23 cellular contexts compared by ENCODE assay signal in genomic region chr1:222833484-222833883, GRCh38.
"Had no signal": no experiment of that assay in that cellular context is flagged by ENCODE, and none has a peak within 500 bp of the region (broad histone marks: within the 10 kb centered on the region; RNA-seq: fewer than 3 reads in every experiment).

No MANE protein-coding gene starts in this region.

- H3K27ac ChIP-seq: brain microvascular endothelial cell, epithelial cell of prostate, esophagus squamous epithelium, gastroesophageal sphincter had no signal

- H3K27ac Mint-ChIP-seq: activated CD8-positive, alpha-beta T cell treated with anti-CD3 and anti-CD28 coated beads for 36 hours; activated naive CD8-positive, alpha-beta T cell; activated T-helper 17 cell treated with anti-CD3 and anti-CD28 coated beads, Interleukin-2, amount 50 U/mL, for 72 hours had no signal

- H3K4me1 Mint-ChIP-seq: activated T-helper 17 cell treated with anti-CD3 and anti-CD28 coated beads, Interleukin-2, amount 50 U/mL, for 72 hours had no signal

- H3K36me3 ChIP-seq: brain microvascular endothelial cell, esophagus squamous epithelium, gastroesophageal sphincter had no signal

- H3K27me3 ChIP-seq: brain microvascular endothelial cell, esophagus squamous epithelium, gastroesophageal sphincter had no signal

- H3K4me1 ChIP-seq: esophagus squamous epithelium had no signal

- ATAC-seq: activated CD8-positive, alpha-beta T cell treated with anti-CD3 and anti-CD28 coated beads for 36 hours; activated T-cell treated with anti-CD3 and anti-CD28 coated beads, Interleukin-2, amount 50 U/mL, for 4 hours; activated T-helper 17 cell treated with anti-CD3 and anti-CD28 coated beads, Interleukin-2, amount 50 U/mL, for 72 hours; gastroesophageal sphincter had no signal

- H3K4me3 Mint-ChIP-seq: activated CD8-positive, alpha-beta T cell treated with anti-CD3 and anti-CD28 coated beads for 36 hours; activated naive CD8-positive, alpha-beta T cell; activated T-cell treated with anti-CD3 and anti-CD28 coated beads, Interleukin-2, amount 50 U/mL, for 4 hours; activated T-helper 17 cell treated with anti-CD3 and anti-CD28 coated beads, Interleukin-2, amount 50 U/mL, for 72 hours; central memory CD8-positive, alpha-beta T cell had no signal

- H3K36me3 Mint-ChIP-seq: activated naive CD8-positive, alpha-beta T cell had no signal

- H3K9me3 ChIP-seq: esophagus squamous epithelium, gastroesophageal sphincter had no signal

- H3K27me3 Mint-ChIP-seq: activated CD8-positive, alpha-beta T cell treated with anti-CD3 and anti-CD28 coated beads for 36 hours; activated naive CD8-positive, alpha-beta T cell; activated T-helper 17 cell treated with anti-CD3 and anti-CD28 coated beads, Interleukin-2, amount 50 U/mL, for 72 hours; central memory CD8-positive, alpha-beta T cell had no signal

- DNase-seq: activated CD4-positive, alpha-beta T cell treated with anti-CD3 and anti-CD28 coated beads for 48 hours; activated CD4-positive, alpha-beta T cell treated with anti-CD3 and anti-CD28 coated beads, Interleukin-2, amount 50 U/mL, for 1 hour; activated CD4-positive, alpha-beta T cell treated with anti-CD3 and anti-CD28 coated beads, Interleukin-2, amount 50 U/mL, for 48 hours; activated CD4-positive, CD25-positive, alpha-beta regulatory T cell; activated CD8-positive, alpha-beta memory T cell treated with anti-CD3 and anti-CD28 coated beads for 24 hours; activated CD8-positive, alpha-beta T cell treated with anti-CD3 and anti-CD28 coated beads for 36 hours; activated effector memory CD4-positive, alpha-beta T cell treated with Interleukin-2 at 50 U/mL for 16 hours; activated gamma-delta T cell treated with Interleukin-2 at 50 U/mL for 16 hours; activated naive CD4-positive, alpha-beta T cell treated with anti-CD3 and anti-CD28 coated beads, Interleukin-2, amount 50 U/mL, for 16 hours; activated naive CD4-positive, alpha-beta T cell treated with Interleukin-2 at 50 U/mL for 16 hours; activated T-cell treated with anti-CD3 and anti-CD28 coated beads, Interleukin-2, amount 50 U/mL, for 4 hours; amniotic stem cell; anterior cingulate cortex; brain microvascular endothelial cell; effector CD8-positive, alpha-beta T cell; esophagus squamous epithelium; foreskin melanocyte; T-helper 2 cell had no signal

- H3K9me3 Mint-ChIP-seq: activated CD8-positive, alpha-beta T cell treated with anti-CD3 and anti-CD28 coated beads for 36 hours; activated T-cell treated with anti-CD3 and anti-CD28 coated beads, Interleukin-2, amount 50 U/mL, for 4 hours; activated T-helper 17 cell treated with anti-CD3 and anti-CD28 coated beads, Interleukin-2, amount 50 U/mL, for 72 hours; central memory CD8-positive, alpha-beta T cell had no signal

- H3K4me3 ChIP-seq: esophagus squamous epithelium, gastroesophageal sphincter had no signal
